Comparison of ENCODE assay signal across 22 cellular contexts in the genomic region with DNA sequence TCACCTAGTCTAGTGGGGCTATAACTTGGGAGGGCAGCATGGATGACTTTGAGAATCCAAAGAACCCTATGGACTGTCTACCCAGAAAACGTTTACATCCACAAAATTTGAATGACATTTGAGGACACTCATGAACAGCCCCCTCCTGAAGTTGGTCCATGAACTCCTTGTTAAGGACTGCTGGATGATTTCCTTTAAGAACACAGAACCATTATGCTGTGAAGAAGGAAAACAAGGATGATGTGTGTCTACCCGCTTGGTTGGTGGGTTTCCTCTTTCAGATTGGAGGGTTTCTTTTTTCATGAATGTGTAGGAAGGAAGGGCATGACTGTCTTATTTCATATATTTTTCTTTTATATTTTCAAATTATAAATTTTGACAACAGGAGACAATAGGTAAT. TPM values are rescaled to one million over a fixed set of nuclear protein-coding genes. Genes with fewer than 3 reads are reported as not detected.
DNase-seq lines count a peak whose midpoint lies in the region; ATAC-seq and TF ChIP-seq lines count a peak whose summit lies in the region.
"Had no signal": no experiment of that assay in that cellular context is flagged by ENCODE, and none has a peak within 500 bp of the region (broad histone marks: within the 10 kb centered on the region; RNA-seq: fewer than 3 reads in every experiment).

No MANE protein-coding gene starts in this region.

- peaks cover 48 to 56% of the 10 kb centered on the region in 2 donors for H3K4me1 Mint-ChIP-seq in natural killer cell treated with Interleukin-12 subunit alpha and Interleukin-12 subunit beta and Interleukin-15 and Interleukin-18, amount 100 ng/mL, for 72 hours (ENCODE audit: low read depth in 2 of 2)
- H3K4me1 Mint-ChIP-seq in natural killer cell, result peaks cover 60 to 69% of the 10 kb centered on the region in 2 donors
- H3K4me1 Mint-ChIP-seq in IgD-negative memory B cell, result peaks cover 68 to 78% (median 77%) of the 10 kb centered on the region in 3 donors
- H3K4me1 Mint-ChIP-seq in activated naive CD8-positive, alpha-beta T cell treated with anti-CD3 and anti-CD28 coated beads, Interleukin-2, amount 50 U/mL, for 24 hours, result peaks cover 84% of the 10 kb centered on the region

- DNase-seq in natural killer cell treated with Interleukin-12 subunit alpha and Interleukin-12 subunit beta and Interleukin-15 and Interleukin-18, amount 100 ng/mL, for 72 hours (ENCODE audit: low spot score), result no peak
- DNase-seq in natural killer cell (no peak), posterior vena cava (ENCODE audit: low spot score) (no peak)
- DNase-seq in activated naive CD8-positive, alpha-beta T cell treated with anti-CD3 and anti-CD28 coated beads, Interleukin-2, amount 50 U/mL, for 24 hours, result no peak
- DNase-seq: activated gamma-delta T cell; amniotic stem cell; DMS 273 treated with DMSO at 0.1 percent for 48 hours; effector memory CD8-positive, alpha-beta T cell; GM23248; KBM-7; left colon; mesenchymal stem cell; NCI-H1436; NCI-H2107; NCI-H446 treated with DMSO at 0.1 percent for 48 hours; OCI-M1; SHP77; T-cell had no signal

- H3K27me3 Mint-ChIP-seq in natural killer cell treated with Interleukin-12 subunit alpha and Interleukin-12 subunit beta and Interleukin-15 and Interleukin-18, amount 100 ng/mL, for 72 hours, result no peaks in the 10 kb centered on the region
- H3K27me3 Mint-ChIP-seq in natural killer cell (ENCODE audit: low read depth in 2 of 2), result no peaks in the 10 kb centered on the region
- no peaks in the 10 kb centered on the region for H3K27me3 Mint-ChIP-seq in IgD-negative memory B cell
- no peaks in the 10 kb centered on the region for H3K27me3 Mint-ChIP-seq in activated naive CD8-positive, alpha-beta T cell treated with anti-CD3 and anti-CD28 coated beads, Interleukin-2, amount 50 U/mL, for 24 hours
- H3K27me3 Mint-ChIP-seq: effector memory CD8-positive, alpha-beta T cell; T-cell had no signal

- no peak for TF ChIP-seq CTCF in natural killer cell (IDR thresholded peaks at IDR 0.05)

- intact Hi-C loops in natural killer cell (cut with micrococcal nuclease), result no loop called here
- intact Hi-C loops in posterior vena cava (cut with DNase I), result no loop called here

- H3K27ac Mint-ChIP-seq in natural killer cell treated with Interleukin-12 subunit alpha and Interleukin-12 subunit beta and Interleukin-15 and Interleukin-18, amount 100 ng/mL, for 72 hours, result peak overlapping the region; percentile 53 to 81
- H3K27ac Mint-ChIP-seq in natural killer cell (peak overlapping the region in 1 of 2 donors; percentile 18), IgD-negative memory B cell (peak overlapping the region; percentile 13 to 70 (median 63))
- peak overlapping the region; percentile 65 for H3K27ac Mint-ChIP-seq in activated naive CD8-positive, alpha-beta T cell treated with anti-CD3 and anti-CD28 coated beads, Interleukin-2, amount 50 U/mL, for 24 hours

- H3K9me3 Mint-ChIP-seq in natural killer cell treated with Interleukin-12 subunit alpha and Interleukin-12 subunit beta and Interleukin-15 and Interleukin-18, amount 100 ng/mL, for 72 hours, result no peaks in the 10 kb centered on the region
- H3K9me3 Mint-ChIP-seq in natural killer cell (no peaks in the 10 kb centered on the region), IgD-negative memory B cell (no peaks in the 10 kb centered on the region)
- H3K9me3 Mint-ChIP-seq in activated naive CD8-positive, alpha-beta T cell treated with anti-CD3 and anti-CD28 coated beads, Interleukin-2, amount 50 U/mL, for 24 hours, result no peaks in the 10 kb centered on the region
- H3K9me3 Mint-ChIP-seq: effector memory CD8-positive, alpha-beta T cell; T-cell had no signal

- H3K36me3 Mint-ChIP-seq in natural killer cell treated with Interleukin-12 subunit alpha and Interleukin-12 subunit beta and Interleukin-15 and Interleukin-18, amount 100 ng/mL, for 72 hours, result peaks cover 6% of the 10 kb centered on the region
- H3K36me3 Mint-ChIP-seq in natural killer cell (peaks cover 7% of the 10 kb centered on the region), IgD-negative memory B cell (peaks cover 10% of the 10 kb centered on the region)
- H3K36me3 Mint-ChIP-seq in activated naive CD8-positive, alpha-beta T cell treated with anti-CD3 and anti-CD28 coated beads, Interleukin-2, amount 50 U/mL, for 24 hours (ENCODE audit: low read depth), result peaks cover 49% of the 10 kb centered on the region

- no peak overlapping the region for H3K4me3 Mint-ChIP-seq in natural killer cell treated with Interleukin-12 subunit alpha and Interleukin-12 subunit beta and Interleukin-15 and Interleukin-18, amount 100 ng/mL, for 72 hours
- no peak overlapping the region for H3K4me3 Mint-ChIP-seq in natural killer cell
- peak overlapping the region in 3 of 4 donors; percentile 15 to 72 (median 38) for H3K4me3 Mint-ChIP-seq in IgD-negative memory B cell
- no peak overlapping the region for H3K4me3 Mint-ChIP-seq in activated naive CD8-positive, alpha-beta T cell treated with anti-CD3 and anti-CD28 coated beads, Interleukin-2, amount 50 U/mL, for 24 hours

- ATAC-seq in natural killer cell treated with Interleukin-12 subunit alpha and Interleukin-12 subunit beta and Interleukin-15 and Interleukin-18, amount 100 ng/mL, for 72 hours, result no peak
- ATAC-seq in natural killer cell (no peak), GM18511 (IDR thresholded peaks at IDR 0.05; ENCODE audit: unreplicated experiment) (no peak), HG02981 (IDR thresholded peaks at IDR 0.05; ENCODE audit: unreplicated experiment) (no peak)
- no peak for ATAC-seq in activated naive CD8-positive, alpha-beta T cell treated with anti-CD3 and anti-CD28 coated beads, Interleukin-2, amount 50 U/mL, for 24 hours
- ATAC-seq: effector memory CD8-positive, alpha-beta T cell; esophagus mucosa; left colon; T-cell had no signal

RNA-seq across cellular contexts. Expression of gene ARID5B, which starts 58.3 kb away (rescaled TPM):
- 10 to 100 TPM; 46.1 to 51.7 TPM for total RNA-seq in natural killer cell treated with Interleukin-12 subunit alpha and Interleukin-12 subunit beta and Interleukin-15 and Interleukin-18, amount 100 ng/mL, for 72 hours
- total RNA-seq in natural killer cell (10 to 100 TPM; 22.3 to 44.3 (median 31.3) TPM), posterior vena cava (10 to 100 TPM; 75.0 to 96.1 TPM)
- 154 TPM for polyA plus RNA-seq in IgD-negative memory B cell

Comparison
In these comparisons a context has a peak if more than half of its experiments do, and no peak if none do; other contexts are left out.
1. H3K4me3 Mint-ChIP-seq: peak in IgD-negative memory B cell (3 of 4); none in natural killer cell treated with Interleukin-12 subunit alpha and Interleukin-12 subunit beta and Interleukin-15 and Interleukin-18, amount 100 ng/mL, for 72 hours (single experiment), natural killer cell (single experiment) and activated naive CD8-positive, alpha-beta T cell treated with anti-CD3 and anti-CD28 coated beads, Interleukin-2, amount 50 U/mL, for 24 hours (single experiment).